Comparison of ENCODE assay signal across 8 cellular contexts in the genomic region with DNA sequence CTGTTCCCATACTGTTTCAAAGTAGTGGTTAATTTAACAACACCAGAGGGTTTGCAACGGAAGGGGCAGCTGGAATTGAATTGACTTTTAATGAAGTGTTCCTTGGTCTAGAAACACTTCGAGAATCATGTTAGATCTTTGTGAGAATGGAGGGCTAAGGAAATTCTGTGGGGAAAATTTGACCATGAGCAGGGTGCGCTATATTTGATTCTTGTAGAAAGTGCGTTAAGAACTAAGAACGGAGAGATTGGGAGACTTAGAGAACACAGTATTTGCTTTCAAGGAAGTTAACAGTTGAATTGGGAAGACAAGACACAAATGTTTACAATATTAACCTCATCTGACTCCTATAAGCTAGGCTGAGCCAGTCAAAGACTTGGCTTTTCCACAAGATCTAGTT. TPM values are rescaled to one million over a fixed set of nuclear protein-coding genes. Genes with fewer than 3 reads are reported as not detected.
A peak's percentile ranks its signal among the peaks of the same experiment; 100 is the strongest.
DNase-seq lines count a peak whose midpoint lies in the region; ATAC-seq, FAIRE-seq and TF ChIP-seq lines count a peak whose summit lies in the region.

No MANE protein-coding gene starts in this region.

- no peaks in the 10 kb centered on the region for H3K9me3 Mint-ChIP-seq in activated T-cell treated with anti-CD3 and anti-CD28 coated beads, Interleukin-2, amount 50 U/mL, for 24 hours
- peaks cover 8% of the 10 kb centered on the region for H3K9me3 Mint-ChIP-seq in activated naive CD8-positive, alpha-beta T cell treated with anti-CD3 and anti-CD28 coated beads, Interleukin-2, amount 50 U/mL, for 24 hours

- 60 to 66% methylated on average over 5 of the region's 5 CpGs for WGBS in testis, 2 donors

- H3K4me3 ChIP-seq in kidney (ENCODE audit: low read length in 2 of 2) (peak overlapping the region; percentile 79 to 91), testis (peak overlapping the region; percentile 73 to 90)

- no peak for DNase-seq in activated T-cell treated with anti-CD3 and anti-CD28 coated beads, Interleukin-2, amount 50 U/mL, for 24 hours
- DNase-seq in activated T-cell treated with anti-CD3 and anti-CD28 coated beads for 4 hours (no peak), kidney (no peak), testis (no peak)
- DNase-seq in activated naive CD8-positive, alpha-beta T cell treated with anti-CD3 and anti-CD28 coated beads, Interleukin-2, amount 50 U/mL, for 24 hours: no peak
- no peak for DNase-seq in activated CD4-positive, CD25-positive, alpha-beta regulatory T cell treated with anti-CD3 and anti-CD28 coated beads, Interleukin-2, amount 50 U/mL, for 72 hours

- FAIRE-seq in kidney (lab: Jason Lieb, UNC): no peak

- no peak for TF ChIP-seq CTCF in kidney (IDR thresholded peaks at IDR 0.05; ENCODE audit: borderline replicate concordance, extremely low read depth, insufficient read depth)
- TF ChIP-seq CTCF in testis (IDR thresholded peaks at IDR 0.05): no peak

- H3K4me1 ChIP-seq in kidney (ENCODE audit: control insufficient read depth in 1 of 2, insufficient read depth in 1 of 2, low read depth in 1 of 2, low read length in 2 of 2) (peaks cover 6 to 17% of the 10 kb centered on the region in 2 donors), testis (peaks cover 8% of the 10 kb centered on the region)

- no peak overlapping the region for H3K27ac ChIP-seq in kidney (ENCODE audit: low read depth in 2 of 2, low read length in 2 of 2)
- H3K27ac ChIP-seq in testis: no peak overlapping the region

- no peaks in the 10 kb centered on the region for H3K27me3 Mint-ChIP-seq in activated T-cell treated with anti-CD3 and anti-CD28 coated beads, Interleukin-2, amount 50 U/mL, for 24 hours
- H3K27me3 Mint-ChIP-seq in activated naive CD8-positive, alpha-beta T cell treated with anti-CD3 and anti-CD28 coated beads, Interleukin-2, amount 50 U/mL, for 24 hours: peaks cover 7% of the 10 kb centered on the region

- ATAC-seq in activated naive CD8-positive, alpha-beta T cell treated with anti-CD3 and anti-CD28 coated beads, Interleukin-2, amount 50 U/mL, for 24 hours: no peak
- no peak for ATAC-seq in GM21528 (IDR thresholded peaks at IDR 0.05; ENCODE audit: low FRiP score, unreplicated experiment)
- ATAC-seq in HG03139 (IDR thresholded peaks at IDR 0.05; ENCODE audit: unreplicated experiment): no peak

- peak overlapping the region; percentile 95 for H3K4me3 Mint-ChIP-seq in activated T-cell treated with anti-CD3 and anti-CD28 coated beads, Interleukin-2, amount 50 U/mL, for 24 hours
- H3K4me3 Mint-ChIP-seq in activated naive CD8-positive, alpha-beta T cell treated with anti-CD3 and anti-CD28 coated beads, Interleukin-2, amount 50 U/mL, for 24 hours: peak overlapping the region; percentile 96

- H3K4me1 Mint-ChIP-seq in activated T-cell treated with anti-CD3 and anti-CD28 coated beads, Interleukin-2, amount 50 U/mL, for 24 hours (ENCODE audit: low read depth): peaks cover 61% of the 10 kb centered on the region
- peaks cover 60% of the 10 kb centered on the region for H3K4me1 Mint-ChIP-seq in activated naive CD8-positive, alpha-beta T cell treated with anti-CD3 and anti-CD28 coated beads, Interleukin-2, amount 50 U/mL, for 24 hours

- peak overlapping the region in 1 of 2 donors; percentile 76 for H3K9ac ChIP-seq in kidney (ENCODE audit: low read length in 2 of 2)

- no peak for TF ChIP-seq POLR2A in testis (IDR thresholded peaks at IDR 0.05)

- intact Hi-C loops in kidney (cut with DNase I): no loop called here
- intact Hi-C loops in testis (cut with DNase I; ENCODE audit: low total_unique reads): no loop called here

- peak overlapping the region; percentile 95 for H3K27ac Mint-ChIP-seq in activated T-cell treated with anti-CD3 and anti-CD28 coated beads, Interleukin-2, amount 50 U/mL, for 24 hours
- peak overlapping the region; percentile 95 for H3K27ac Mint-ChIP-seq in activated naive CD8-positive, alpha-beta T cell treated with anti-CD3 and anti-CD28 coated beads, Interleukin-2, amount 50 U/mL, for 24 hours

- H3K9me3 ChIP-seq in kidney (ENCODE audit: control insufficient read depth in 1 of 2, low read length in 2 of 2) (no peaks in the 10 kb centered on the region), testis (no peaks in the 10 kb centered on the region)

- no peaks in the 10 kb centered on the region for H3K27me3 ChIP-seq in testis

- peaks cover 42% of the 10 kb centered on the region for H3K36me3 Mint-ChIP-seq in activated T-cell treated with anti-CD3 and anti-CD28 coated beads, Interleukin-2, amount 50 U/mL, for 24 hours (ENCODE audit: low read depth)
- peaks cover 15% of the 10 kb centered on the region for H3K36me3 Mint-ChIP-seq in activated naive CD8-positive, alpha-beta T cell treated with anti-CD3 and anti-CD28 coated beads, Interleukin-2, amount 50 U/mL, for 24 hours (ENCODE audit: low read depth)

- H3K36me3 ChIP-seq in kidney (ENCODE audit: control insufficient read depth in 1 of 2, insufficient read depth in 2 of 2, low read length in 2 of 2) (no peaks in the 10 kb centered on the region), testis (ENCODE audit: low read depth, missing control alignments) (no peaks in the 10 kb centered on the region)

RNA-seq across cellular contexts. Expression of gene ZNF212, which starts 1.2 kb away (rescaled TPM):
- total RNA-seq in kidney: 13.4 TPM
- 7.9 TPM for polyA plus RNA-seq in kidney (ENCODE audit: insufficient read depth, low read depth, low replicate concordance)
- 10 to 100 TPM; 23.1 to 24.2 TPM for total RNA-seq in testis
- 17.2 TPM for polyA plus RNA-seq in testis (ENCODE audit: insufficient read depth, low read depth, low replicate concordance)

RNA-seq across cellular contexts. Expression of gene ZNF783, which starts 21.4 kb away (rescaled TPM):
- total RNA-seq in kidney (21.8 TPM), testis (10 to 100 TPM; 30.5 to 41.1 TPM)
- polyA plus RNA-seq in kidney (ENCODE audit: insufficient read depth, low read depth, low replicate concordance) (3.6 TPM), testis (ENCODE audit: insufficient read depth, low read depth, low replicate concordance) (15.0 TPM)

RNA-seq across cellular contexts. Expression of gene ZNF282, which starts 45.3 kb away (rescaled TPM):
- total RNA-seq in kidney: 24.5 TPM
- 9.3 TPM for polyA plus RNA-seq in kidney (ENCODE audit: insufficient read depth, low read depth, low replicate concordance)
- 10 to 100 TPM; 12.2 to 17.6 TPM for total RNA-seq in testis
- polyA plus RNA-seq in testis (ENCODE audit: insufficient read depth, low read depth, low replicate concordance): 9.6 TPM
